ENCODE assay signal across 8 cellular contexts in the genomic region with DNA sequence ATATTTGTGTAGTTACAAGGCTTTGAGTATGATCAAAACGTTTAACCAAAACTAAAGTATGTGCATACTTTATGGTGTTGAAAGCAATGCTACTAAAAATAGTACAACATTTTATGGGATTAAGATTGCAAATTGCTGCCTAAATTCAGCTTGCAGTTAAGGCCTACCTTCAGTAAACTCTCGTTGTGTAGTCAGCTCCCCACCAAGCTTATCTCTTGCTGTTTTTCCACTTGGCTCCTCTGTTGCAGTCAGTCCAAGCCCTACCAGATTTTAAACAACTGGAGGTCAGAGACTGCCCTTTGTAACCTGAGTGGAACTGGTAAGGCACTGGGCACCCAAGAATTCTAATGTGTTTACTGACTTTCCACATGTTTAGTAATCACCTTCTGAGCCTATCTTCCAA. TPM values are rescaled to one million over a fixed set of nuclear protein-coding genes. Genes with fewer than 3 reads are reported as not detected.
DNase-seq lines count a peak whose midpoint lies in the region; ATAC-seq and TF ChIP-seq lines count a peak whose summit lies in the region.

No MANE protein-coding gene starts in this region.

- H3K4me3 Mint-ChIP-seq in CD14-positive monocyte (no peak overlapping the region), naive B cell (peak overlapping the region in 6 of 8 donors; percentile 63 to 88 (median 72))

- peak overlapping the region; percentile 81 for H3K4me2 ChIP-seq in MM.1S (ENCODE audit: low read depth, low read length)
- peak overlapping the region; percentile 9 for H3K4me2 ChIP-seq in fibroblast of lung (ENCODE audit: extremely low read depth, insufficient read depth, low read length)

- H3K9ac ChIP-seq in MM.1S (ENCODE audit: low read length) (peak overlapping the region; percentile 66), fibroblast of lung (ENCODE audit: insufficient read depth, low read length) (no peak overlapping the region)

- no peaks in the 10 kb centered on the region for H3K9me3 ChIP-seq in MM.1S (replicated peaks; ENCODE audit: insufficient read depth, low read length)
- no peaks in the 10 kb centered on the region for H3K9me3 ChIP-seq in fibroblast of lung (ENCODE audit: control insufficient read depth, insufficient read depth, low read depth, low read length)

- peak overlapping the region; percentile 98 for H3K27ac ChIP-seq in MM.1S (ENCODE audit: low read length)
- H3K27ac ChIP-seq in fibroblast of lung (ENCODE audit: insufficient read depth, low read length): no peak overlapping the region

- H3K9me3 Mint-ChIP-seq in CD14-positive monocyte (no peaks in the 10 kb centered on the region), naive B cell (no peaks in the 10 kb centered on the region)

- peak overlapping the region; percentile 0; the same call in 1 of the 2 replicates for H2AFZ ChIP-seq in MM.1S (ENCODE audit: low read length)
- H2AFZ ChIP-seq in fibroblast of lung (ENCODE audit: low read length): no peak overlapping the region

- H3K27me3 ChIP-seq in MM.1S (replicated peaks; ENCODE audit: insufficient read depth, low read length) (no peaks in the 10 kb centered on the region), fibroblast of lung (ENCODE audit: control insufficient read depth, insufficient read depth, low read length) (no peaks in the 10 kb centered on the region)

- H3K4me1 Mint-ChIP-seq in CD14-positive monocyte (peaks cover 55% of the 10 kb centered on the region), naive B cell (peaks cover 37 to 58% (median 39%) of the 10 kb centered on the region in 3 donors)

- peaks cover 48% of the 10 kb centered on the region for H3F3A ChIP-seq in MM.1S (ENCODE audit: insufficient read depth, low read length)

- intact Hi-C loops in CD14-positive monocyte (cut with micrococcal nuclease): no loop called here

- H3K27me3 Mint-ChIP-seq in CD14-positive monocyte (ENCODE audit: low read depth in 3 of 3) (no peaks in the 10 kb centered on the region), naive B cell (no peaks in the 10 kb centered on the region)

- peak overlapping the region; percentile 48 for H3K4me3 ChIP-seq in MM.1S (ENCODE audit: low read length)
- no peak overlapping the region for H3K4me3 ChIP-seq in fibroblast of lung (replicated peaks in 1 of 4; ENCODE audit: control extremely low read depth in 1 of 4, insufficient read depth in 1 of 4, low read depth in 3 of 4, low read length in 4 of 4)

- TF ChIP-seq CTCF in CD14-positive monocyte (IDR thresholded peaks at IDR 0.05): no peak
- TF ChIP-seq CTCF in MM.1S (IDR thresholded peaks at IDR 0.05; ENCODE audit: low read length): no peak
- no peak for TF ChIP-seq CTCF in fibroblast of lung (conservative IDR thresholded peaks at IDR 0.05 in 1 of 2, IDR thresholded peaks at IDR 0.05 in 1 of 2; ENCODE audit: low read depth in 1 of 2, low read length in 2 of 2)
- TF ChIP-seq CTCF in omental fat pad (IDR thresholded peaks at IDR 0.05): no peak

- no peak for DNase-seq in CD14-positive monocyte (ENCODE audit: low spot score)
- DNase-seq in MM.1S: no peak
- DNase-seq in fibroblast of lung (ENCODE audit: low read depth in 2 of 2): peak; percentile 14 to 35
- no peak for DNase-seq in naive B cell
- no peak for DNase-seq in cerebellar cortex (ENCODE audit: low spot score)
- no peak for DNase-seq in SKM-1 treated with dmso at 0.1 percent for 144 hours (lab: John Stamatoyannopoulos, UW; ENCODE audit: unreplicated experiment)
- no peak for DNase-seq in omental fat pad (ENCODE audit: low spot score)
- DNase-seq in NCI-H2107 treated with DMSO at 0.1 percent for 48 hours (lab: John Stamatoyannopoulos, UW; ENCODE audit: unreplicated experiment): no peak

- H3K79me2 ChIP-seq in MM.1S (ENCODE audit: low read length) (peaks cover 89% of the 10 kb centered on the region), fibroblast of lung (ENCODE audit: control insufficient read depth, insufficient read depth, low read length) (no peaks in the 10 kb centered on the region)

- H3K36me3 ChIP-seq in MM.1S (replicated peaks; ENCODE audit: insufficient read depth, low read length) (no peaks in the 10 kb centered on the region; the same call in 1 of the 2 replicates), fibroblast of lung (ENCODE audit: control insufficient read depth, insufficient read depth, low read length) (no peaks in the 10 kb centered on the region)

- H3K36me3 Mint-ChIP-seq in CD14-positive monocyte: peaks cover 8 to 11% of the 10 kb centered on the region in 2 donors
- peaks cover 0 to 4% of the 10 kb centered on the region in 2 donors for H3K36me3 Mint-ChIP-seq in naive B cell

- H3K4me1 ChIP-seq in MM.1S (ENCODE audit: low read length) (peaks cover 72% of the 10 kb centered on the region), fibroblast of lung (ENCODE audit: control insufficient read depth, extremely low read depth, insufficient read depth, low read length) (peaks cover 18% of the 10 kb centered on the region)

- H4K20me1 ChIP-seq in MM.1S (ENCODE audit: insufficient read depth, low read length): no peaks in the 10 kb centered on the region
- no peaks in the 10 kb centered on the region for H4K20me1 ChIP-seq in fibroblast of lung (ENCODE audit: control insufficient read depth, extremely low read depth, insufficient read depth, low read length)

- no peak for ATAC-seq in naive B cell (ENCODE audit: low read depth in 2 of 2)
- ATAC-seq in omental fat pad (ENCODE audit: low FRiP score): no peak

- H3K27ac Mint-ChIP-seq in CD14-positive monocyte: peak overlapping the region in 6 of 7 donors; percentile 45 to 82 (median 70)
- H3K27ac Mint-ChIP-seq in naive B cell: peak overlapping the region in 3 of 6 donors; percentile 52 to 76 (median 61)

- H3K9me2 ChIP-seq in MM.1S (replicated peaks; ENCODE audit: insufficient read depth, low read length): no peaks in the 10 kb centered on the region

RNA-seq across cellular contexts. Expression of a gene that starts 25.7 kb away (rescaled TPM):
- 10 to 100 TPM in 1 of 2 donors, 1 to 10 TPM in 1; 7.5 to 20.9 TPM for polyA plus RNA-seq in CD14-positive monocyte
- total RNA-seq in fibroblast of lung: 14.1 and 21.1 TPM in 2 replicates
- polyA plus RNA-seq in fibroblast of lung: 15.5 and 17.9 TPM in 2 replicates
- polyA plus RNA-seq in fibroblast of lung (2012): 7.1 and 11.2 TPM in 2 replicates
- polyA minus RNA-seq in fibroblast of lung (ENCODE audit: low replicate concordance): 48.5 and 64.8 TPM in 2 replicates
- polyA plus RNA-seq in naive B cell (ENCODE audit: low read depth in 6 of 6): 10 to 100 TPM; 33.1 to 72.0 (median 55.4) TPM
- 100 to 1,000 TPM in 2 of 4 donors, 10 to 100 TPM in 2; 89.4 to 138 (median 103) TPM for total RNA-seq in omental fat pad

Comparison
In these comparisons a context has a peak if more than half of its experiments do, and no peak if none do; other contexts are left out.
1. DNase-seq: peak in fibroblast of lung (2 of 2); none in CD14-positive monocyte (single experiment), MM.1S (single experiment), naive B cell (single experiment), cerebellar cortex (single experiment), SKM-1 treated with dmso at 0.1 percent for 144 hours (single experiment), omental fat pad (single experiment) and NCI-H2107 treated with DMSO at 0.1 percent for 48 hours (single experiment).
2. H3K4me3 Mint-ChIP-seq: peak in naive B cell (6 of 8); none in CD14-positive monocyte (0 of 2).